Comparison of ENCODE assay signal across 37 cellular contexts in the genomic region with DNA sequence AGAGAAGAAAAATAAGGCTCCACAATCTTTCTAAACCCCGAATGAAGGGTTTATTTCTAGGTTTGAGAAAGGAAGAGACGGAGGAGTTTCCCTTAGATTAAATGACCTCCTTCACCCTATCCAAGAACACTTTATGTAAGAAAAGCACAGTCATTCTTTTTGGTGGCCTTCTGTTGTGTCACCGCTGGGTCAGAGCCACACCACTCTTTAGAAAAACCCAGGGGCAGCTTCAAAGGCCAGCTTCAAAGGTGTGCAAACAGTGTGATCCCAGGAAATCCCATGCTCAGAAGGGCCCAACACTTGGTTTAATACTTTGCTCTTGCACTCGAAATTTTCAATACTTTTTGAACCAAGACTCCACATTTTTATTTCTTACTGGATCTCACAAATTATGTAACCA. TPM values are rescaled to one million over a fixed set of nuclear protein-coding genes. Genes with fewer than 3 reads are reported as not detected.
"Had no signal": no experiment of that assay in that cellular context is flagged by ENCODE, and none has a peak within 500 bp of the region (broad histone marks: within the 10 kb centered on the region; RNA-seq: fewer than 3 reads in every experiment).

No MANE protein-coding gene starts in this region.

- H3K36me3 Mint-ChIP-seq: memory B cell, type B pancreatic cell had no signal

- H3K27me3 ChIP-seq: ovary, right atrium auricular region, right lobe of liver had no signal

- H3K36me3 ChIP-seq: left ventricle myocardium inferior, ovary, right atrium auricular region, right lobe of liver, tibial nerve, uterus had no signal

- H3K9me3 Mint-ChIP-seq: neural crest cell, type B pancreatic cell had no signal

- H3K27ac Mint-ChIP-seq: immature natural killer cell; memory B cell; naive thymus-derived CD8-positive, alpha-beta T cell; nephron; progenitor cell of endocrine pancreas; stimulated activated memory B cell treated with anti-CD40 and anti-IgM and Interleukin-4, amounts not matched to agents 10 μg/mL and 1 μg/mL and 100 μg/mL, for 72 hours; stimulated activated naive CD8-positive, alpha-beta T cell treated with anti-CD3 and anti-CD28 coated beads, Interleukin-15, amount 100 ng/mL, for 72 hours; type B pancreatic cell had no signal

- ATAC-seq: left colon; mucosa of descending colon; naive thymus-derived CD8-positive, alpha-beta T cell; stimulated activated memory B cell treated with anti-CD40 and anti-IgM and Interleukin-4, amounts not matched to agents 10 μg/mL and 1 μg/mL and 100 μg/mL, for 72 hours; stimulated activated naive CD8-positive, alpha-beta T cell treated with anti-CD3 and anti-CD28 coated beads, Interleukin-15, amount 100 ng/mL, for 72 hours had no signal

- H3K4me3 ChIP-seq: left ventricle myocardium inferior, mucosa of descending colon, ovary, right atrium auricular region, right lobe of liver, smooth muscle cell, tibial nerve, uterus had no signal

- H3K4me3 Mint-ChIP-seq: immature natural killer cell; memory B cell; naive thymus-derived CD8-positive, alpha-beta T cell; nephron; neural crest cell; stimulated activated memory B cell treated with anti-CD40 and anti-IgM and Interleukin-4, amounts not matched to agents 10 μg/mL and 1 μg/mL and 100 μg/mL, for 72 hours; stimulated activated naive CD8-positive, alpha-beta T cell treated with anti-CD3 and anti-CD28 coated beads, Interleukin-15, amount 100 ng/mL, for 72 hours; type B pancreatic cell had no signal

- FAIRE-seq: islet of Langerhans, kidney had no signal

- H3K4me2 ChIP-seq: smooth muscle cell had no signal

- DNase-seq: hypothalamus; immature natural killer cell; kidney; left colon; left ventricle myocardium inferior; midbrain; mucosa of descending colon; naive thymus-derived CD8-positive, alpha-beta T cell; occipital lobe; ovary; right lobe of liver; stimulated activated CD4-positive, alpha-beta T cell treated with anti-CD3 and anti-CD28 coated beads, Interleukin-1b, Interleukin-23, amount 100 ng/mL, for 48 hours; stimulated activated CD4-positive, alpha-beta T cell treated with anti-CD3 and anti-CD28 coated beads, Interleukin-2, amount 100 ng/mL, for 48 hours; stimulated activated CD4-positive, alpha-beta T cell treated with anti-CD3 and anti-CD28 coated beads, Interleukin-4, amount 100 ng/mL, for 4 hours; stimulated activated CD8-positive, alpha-beta memory T cell treated with anti-CD3 and anti-CD28 coated beads, Interleukin-4, amount 100 ng/mL, for 48 hours; stimulated activated naive CD4-positive, alpha-beta T cell treated with Interleukin-2 at 50 U/mL for 16 hours; stimulated activated naive CD8-positive, alpha-beta T cell treated with anti-CD3 and anti-CD28 coated beads, Interleukin-15, amount 100 ng/mL, for 72 hours; substantia nigra; uterus had no signal

- H3K27ac ChIP-seq: left ventricle myocardium inferior, ovary, right atrium auricular region, right lobe of liver, tibial nerve, uterus had no signal

- H3K4me1 ChIP-seq: left ventricle myocardium inferior, right atrium auricular region, right lobe of liver, tibial nerve, uterus had no signal

- H3K4me1 Mint-ChIP-seq: immature natural killer cell; memory B cell; naive thymus-derived CD8-positive, alpha-beta T cell; nephron; stimulated activated memory B cell treated with anti-CD40 and anti-IgM and Interleukin-4, amounts not matched to agents 10 μg/mL and 1 μg/mL and 100 μg/mL, for 72 hours; stimulated activated naive CD8-positive, alpha-beta T cell treated with anti-CD3 and anti-CD28 coated beads, Interleukin-15, amount 100 ng/mL, for 72 hours had no signal

- H3K9me3 ChIP-seq: left ventricle myocardium inferior, mucosa of descending colon, ovary, right atrium auricular region, right lobe of liver, uterus had no signal

RNA-seq across cellular contexts. Expression of gene ST8SIA3, which starts 7.1 kb away (rescaled TPM):
- total RNA-seq: kidney; left ventricle myocardium inferior; lower leg skin; lung microvascular endothelial cell; mesenteric fat pad; myocyte; naive thymus-derived CD8-positive, alpha-beta T cell; ovary; pulmonary artery endothelial cell; renal cortical epithelial cell; right atrium auricular region; skeletal muscle tissue; smooth muscle cell; tibial nerve; ureter had no signal
- polyA plus RNA-seq: immature natural killer cell; naive thymus-derived CD8-positive, alpha-beta T cell; ovary; smooth muscle cell had no signal
